Comparison of ENCODE assay signal across 8 cellular contexts in genomic region chr1:166489670-166490436, GRCh38.
DNase-seq lines count a peak whose midpoint lies in the region; ATAC-seq and TF ChIP-seq lines count a peak whose summit lies in the region.

No MANE protein-coding gene starts in this region.

- no peak overlapping the region for H3K23ac ChIP-seq in mesenchymal stem cell (ENCODE audit: low read length in 2 of 2)

- no peak overlapping the region for H2BK120ac ChIP-seq in mesenchymal stem cell (ENCODE audit: low read depth, low read length)

- H3K4me3 ChIP-seq in mesenchymal stem cell (ENCODE audit: insufficient read depth in 1 of 2, low read depth in 1 of 2, low read length in 2 of 2) (peak overlapping the region in 1 of 2 experiments; percentile 73), stomach smooth muscle (ENCODE audit: low read length in 2 of 2) (peak overlapping the region; percentile 32 to 54)

- H3K36me3 ChIP-seq in mesenchymal stem cell (ENCODE audit: control insufficient read depth in 1 of 2, insufficient read depth in 2 of 2, low read depth in 1 of 2, low read length in 2 of 2) (no peaks in the 10 kb centered on the region), stomach smooth muscle (ENCODE audit: control insufficient read depth in 2 of 2, insufficient read depth in 2 of 2, low read length in 2 of 2) (no peaks in the 10 kb centered on the region)

- POLR2A ChIA-PET in RWPE1 (lab: Yijun Ruan, JAX; ENCODE audit: low non-redundant PET), result no interaction called here

- no peak overlapping the region for H2BK12ac ChIP-seq in mesenchymal stem cell (ENCODE audit: low read length in 2 of 2)

- H4K8ac ChIP-seq in mesenchymal stem cell (ENCODE audit: low read length), result no peak overlapping the region

- H3K14ac ChIP-seq in mesenchymal stem cell (ENCODE audit: low read length in 2 of 2), result no peak overlapping the region

- no peak overlapping the region for H4K91ac ChIP-seq in mesenchymal stem cell (ENCODE audit: low read length)

- H3K9me3 ChIP-seq in mesenchymal stem cell (ENCODE audit: control insufficient read depth, low read length) (no peaks in the 10 kb centered on the region), stomach smooth muscle (ENCODE audit: control insufficient read depth in 2 of 2, low read length in 2 of 2) (no peaks in the 10 kb centered on the region)

- H3K4me1 ChIP-seq in mesenchymal stem cell (ENCODE audit: control insufficient read depth, insufficient read depth, low read depth, low read length) (no peaks in the 10 kb centered on the region), stomach smooth muscle (ENCODE audit: control insufficient read depth, insufficient read depth, low read length) (no peaks in the 10 kb centered on the region)

- no peak overlapping the region for H3K4me2 ChIP-seq in mesenchymal stem cell (ENCODE audit: low read length, poor library complexity, severe bottlenecking)

- H2AFZ ChIP-seq in mesenchymal stem cell (ENCODE audit: low read depth, low read length), result no peak overlapping the region

- H3K27ac ChIP-seq in RWPE1, result peak overlapping the region; percentile 46
- H3K27ac ChIP-seq in mesenchymal stem cell (ENCODE audit: low read length, poor library complexity, severe bottlenecking), result no peak overlapping the region
- no peak overlapping the region for H3K27ac ChIP-seq in stomach smooth muscle (ENCODE audit: low read length)

- no peak overlapping the region for H2AK5ac ChIP-seq in mesenchymal stem cell (ENCODE audit: low read length, severe bottlenecking)

- H3K79me1 ChIP-seq in mesenchymal stem cell (replicated peaks; ENCODE audit: low read length, poor library complexity, severe bottlenecking), result no peaks in the 10 kb centered on the region

- ATAC-seq in GM19438 (IDR thresholded peaks at IDR 0.05; ENCODE audit: low read depth, unreplicated experiment) (peak; percentile 89), HG03457 (IDR thresholded peaks at IDR 0.05; ENCODE audit: unreplicated experiment) (peak; percentile 64)

- H3K4ac ChIP-seq in mesenchymal stem cell (ENCODE audit: low read depth in 1 of 2, low read length in 2 of 2), result no peak overlapping the region

- H3K27me3 ChIP-seq in mesenchymal stem cell (ENCODE audit: control insufficient read depth in 1 of 2, insufficient read depth in 1 of 2, low read length in 2 of 2), result no peaks in the 10 kb centered on the region
- H3K27me3 ChIP-seq in stomach smooth muscle (ENCODE audit: control insufficient read depth in 1 of 2, insufficient read depth in 2 of 2, low read length in 2 of 2), result no peaks in the 10 kb centered on the region

- DNase-seq in COLO829 (ENCODE audit: low spot score) (peak; percentile 21), RWPE1 (ENCODE audit: low spot score) (peak; percentile 2), mesenchymal stem cell (peak; percentile 1), glomerular visceral epithelial cell (ENCODE audit: extremely low spot score) (no peak)
- DNase-seq in activated naive CD4-positive, alpha-beta T cell (lab: John Stamatoyannopoulos, UW), result peak in 3 of 4 experiments; percentile 7 to 17 (median 13)

- CTCF ChIA-PET in RWPE1 (lab: Yijun Ruan, JAX), result interaction anchor here (0.5 to 0.6 kb wide), 3 partner anchors 11 to 183 kb away, joined by 3 to 5 read pairs (median 4); no protein-coding TSS in a partner anchor

- 80% methylated on average over 16 of the region's 17 CpGs for WGBS in mesenchymal stem cell

- H3K9ac ChIP-seq in mesenchymal stem cell (ENCODE audit: low read length), result peak overlapping the region; percentile 86
- H3K9ac ChIP-seq in stomach smooth muscle (ENCODE audit: low read length in 2 of 2), result peak overlapping the region in 1 of 2 donors; percentile 33

- no peak overlapping the region for H2BK15ac ChIP-seq in mesenchymal stem cell (ENCODE audit: low read depth, poor library complexity, severe bottlenecking)

- no peak for TF ChIP-seq CTCF in RWPE1 (conservative IDR thresholded peaks at IDR 0.05; ENCODE audit: low read depth)

- no peak overlapping the region for H3K18ac ChIP-seq in mesenchymal stem cell (ENCODE audit: low read depth in 1 of 2, low read length in 2 of 2)

- no peak overlapping the region for H2BK5ac ChIP-seq in mesenchymal stem cell (ENCODE audit: low read depth, low read length, poor library complexity, severe bottlenecking)
